In genomic region chr1:27144920-27145661, GRCh38 we compare ENCODE assay signal across 9 cellular contexts. TPM values are rescaled to one million over a fixed set of nuclear protein-coding genes. Genes with fewer than 3 reads are reported as not detected.
DNase-seq lines count a peak whose midpoint lies in the region; ATAC-seq and TF ChIP-seq lines count a peak whose summit lies in the region.
"Had no signal": no experiment of that assay in that cellular context is flagged by ENCODE, and none has a peak within 500 bp of the region (broad histone marks: within the 10 kb centered on the region; RNA-seq: fewer than 3 reads in every experiment).

No MANE protein-coding gene starts in this region.

- H3K4me1 Mint-ChIP-seq in stimulated activated memory B cell treated with anti-CD40 and anti-IgM and Interleukin-4, amounts not matched to agents 10 μg/mL and 1 μg/mL and 100 μg/mL, for 72 hours = peaks cover 40% of the 10 kb centered on the region

- POLR2A ChIA-PET in RWPE1 (lab: Yijun Ruan, JAX; ENCODE audit: low non-redundant PET) = interaction anchor here (0.7 to 1.1 kb wide), 2 partner anchors 10 to 176 kb away, joined by 3 to 10 read pairs; partner anchors contain the start of gene SLC9A1

- peaks cover 4% of the 10 kb centered on the region for H3K36me3 Mint-ChIP-seq in stimulated activated memory B cell treated with anti-CD40 and anti-IgM and Interleukin-4, amounts not matched to agents 10 μg/mL and 1 μg/mL and 100 μg/mL, for 72 hours

- H3K27me3 Mint-ChIP-seq in stimulated activated memory B cell treated with anti-CD40 and anti-IgM and Interleukin-4, amounts not matched to agents 10 μg/mL and 1 μg/mL and 100 μg/mL, for 72 hours = no peaks in the 10 kb centered on the region

- ATAC-seq in psoas muscle = peak in 3 of 4 donors; percentile 18 to 54 (median 23)
- ATAC-seq in stimulated activated memory B cell treated with anti-CD40 and anti-IgM and Interleukin-4, amounts not matched to agents 10 μg/mL and 1 μg/mL and 100 μg/mL, for 72 hours = no peak

- intact Hi-C loops in psoas muscle (cut with DNase I) = no loop called here

- H3K4me1 ChIP-seq in psoas muscle = peaks cover 83% of the 10 kb centered on the region

- no peak overlapping the region for H3K4me3 ChIP-seq in foreskin fibroblast (ENCODE audit: low read depth in 1 of 2, low read length in 2 of 2)
- H3K4me3 ChIP-seq in psoas muscle = no peak overlapping the region

- H3K27ac ChIP-seq in C4-2B (peak overlapping the region; percentile 66), RWPE1 (peak overlapping the region; percentile 86), psoas muscle (peak overlapping the region; percentile 68)

- TF ChIP-seq CTCF in C4-2B (conservative IDR thresholded peaks at IDR 0.05) = no peak
- no peak for TF ChIP-seq CTCF in RWPE1 (conservative IDR thresholded peaks at IDR 0.05; ENCODE audit: low read depth)
- TF ChIP-seq CTCF in foreskin fibroblast (IDR thresholded peaks at IDR 0.05; ENCODE audit: low read depth, low read length) = no peak
- no peak for TF ChIP-seq CTCF in psoas muscle (IDR thresholded peaks at IDR 0.05)

- WGBS in psoas muscle, 3 donors = 52 to 61% (median 53%) methylated on average over 5 of the region's 5 CpGs

- no peak overlapping the region for H3K4me3 Mint-ChIP-seq in stimulated activated memory B cell treated with anti-CD40 and anti-IgM and Interleukin-4, amounts not matched to agents 10 μg/mL and 1 μg/mL and 100 μg/mL, for 72 hours

- no peaks in the 10 kb centered on the region for H3K9me3 ChIP-seq in psoas muscle

- no peak for DNase-seq in RWPE1 (ENCODE audit: low spot score)
- peak; percentile 50 to 82 for DNase-seq in foreskin fibroblast
- peak in 1 of 2 donors; percentile 62 for DNase-seq in psoas muscle
- no peak for DNase-seq in NK-92 (lab: John Stamatoyannopoulos, UW; ENCODE audit: unreplicated experiment)
- no peak for DNase-seq in DMS79 treated with DMSO at 0.1 percent for 48 hours (lab: John Stamatoyannopoulos, UW)
- DNase-seq in NOMO-1 treated with DMSO at 0.1 percent for 48 hours (lab: John Stamatoyannopoulos, UW; ENCODE audit: unreplicated experiment) = no peak
- DNase-seq: effector CD4-positive, alpha-beta T cell had no signal

- H3K9me3 Mint-ChIP-seq in stimulated activated memory B cell treated with anti-CD40 and anti-IgM and Interleukin-4, amounts not matched to agents 10 μg/mL and 1 μg/mL and 100 μg/mL, for 72 hours = no peaks in the 10 kb centered on the region

- no peaks in the 10 kb centered on the region for H3K36me3 ChIP-seq in psoas muscle (ENCODE audit: insufficient read depth in 1 of 2, low read depth in 1 of 2)

- H3K27me3 ChIP-seq in psoas muscle (ENCODE audit: insufficient read depth in 3 of 3, low read length in 2 of 3) = no peaks in the 10 kb centered on the region

- CTCF ChIA-PET in RWPE1 (lab: Yijun Ruan, JAX) = interaction anchor here (0.7 kb wide), 2 partner anchors 9 to 141 kb away, joined by 3 to 7 read pairs; no protein-coding TSS in a partner anchor

- no peak overlapping the region for H3K27ac Mint-ChIP-seq in stimulated activated memory B cell treated with anti-CD40 and anti-IgM and Interleukin-4, amounts not matched to agents 10 μg/mL and 1 μg/mL and 100 μg/mL, for 72 hours

RNA-seq across cellular contexts. Expression of gene SLC9A1, which starts 9.8 kb away (rescaled TPM):
- total RNA-seq in psoas muscle = 10 to 100 TPM in 1 of 4 donors, 1 to 10 TPM in 3; 5.2 to 14.3 (median 7.7) TPM
- polyA plus RNA-seq in psoas muscle = 10 to 100 TPM in 1 of 3 donors, 1 to 10 TPM in 2; 2.3 to 17.0 (median 3.8) TPM

Comparison
In these comparisons a context has a peak if more than half of its experiments do, and no peak if none do; other contexts are left out.
1. DNase-seq: peak in foreskin fibroblast (2 of 2); none in RWPE1 (single experiment), NK-92 (single experiment), DMS79 treated with DMSO at 0.1 percent for 48 hours (single experiment) and NOMO-1 treated with DMSO at 0.1 percent for 48 hours (single experiment).
2. Peak in every context shown above with its lines, with median percentiles within 50 percentile points of each other: H3K27ac ChIP-seq.